In the genomic region with DNA sequence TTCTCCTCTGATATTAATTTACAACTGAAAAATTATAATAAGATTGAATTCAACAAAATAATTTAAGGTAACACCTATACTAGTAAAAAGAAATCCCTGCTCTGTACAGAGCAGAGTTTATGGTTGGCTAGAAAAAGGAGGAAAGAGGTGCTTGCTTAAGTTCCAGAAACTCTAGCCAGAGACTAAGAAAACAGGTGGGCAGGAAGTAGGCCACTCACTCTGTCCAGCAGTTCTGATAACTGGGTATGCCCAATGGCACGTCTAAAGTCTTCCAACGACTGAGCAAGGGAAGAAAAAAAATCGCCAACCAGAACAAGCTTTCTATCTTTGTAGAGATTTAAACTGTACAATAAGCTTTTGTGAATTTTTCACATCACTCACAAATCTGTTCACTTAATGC, we compare ENCODE assay signal across 1 cellular context.
TF ChIP-seq lines count a peak whose summit lies in the region.

No MANE protein-coding gene starts in this region.

TF ChIP-seq in HepG2, 621 proteins besides CTCF, POLR2A, EP300 and RAD21:
- TF ChIP-seq CAMTA2 (CRISPR knock-in tag; IDR thresholded peaks at IDR 0.05; ENCODE audit: borderline replicate concordance) (no peak), SIN3A (IDR thresholded peaks at IDR 0.05; ENCODE audit: borderline replicate concordance, low read depth, low read length) (no peak), GATA4 (IDR thresholded peaks at IDR 0.05; ENCODE audit: borderline replicate concordance, low read depth) (no peak), TOPORS (CRISPR knock-in tag; IDR thresholded peaks at IDR 0.05) (no peak), PPARG (CRISPR knock-in tag; conservative IDR thresholded peaks at IDR 0.05) (no peak)
